22 cellular contexts compared by ENCODE assay signal in genomic region chr5:119864286-119864685, GRCh38.
"Had no signal": no experiment of that assay in that cellular context is flagged by ENCODE, and none has a peak within 500 bp of the region (broad histone marks: within the 10 kb centered on the region; RNA-seq: fewer than 3 reads in every experiment).

No MANE protein-coding gene starts in this region.

- H3K4me1 ChIP-seq: esophagus muscularis mucosa, gastrocnemius medialis, psoas muscle, sigmoid colon, spleen, thyroid gland, vagina had no signal

- H3K36me3 Mint-ChIP-seq: memory B cell; natural killer cell; stimulated activated naive B cell treated with anti-CD40 and anti-IgM and Interleukin-4, amounts not matched to agents 10 μg/mL and 1 μg/mL and 100 μg/mL, for 72 hours had no signal

- H3K9me3 ChIP-seq: gastrocnemius medialis, ovary, psoas muscle, thyroid gland, vagina had no signal

- H3K4me3 ChIP-seq: esophagus muscularis mucosa, gastrocnemius medialis, lung, ovary, psoas muscle, sigmoid colon, spleen, thyroid gland, vagina had no signal

- H3K4me1 Mint-ChIP-seq: memory B cell; natural killer cell; stimulated activated naive B cell treated with anti-CD40 and anti-IgM and Interleukin-4, amounts not matched to agents 10 μg/mL and 1 μg/mL and 100 μg/mL, for 72 hours; stimulated activated naive CD8-positive, alpha-beta T cell treated with anti-CD3 and anti-CD28 coated beads, Interleukin-15, amount 100 ng/mL, for 72 hours had no signal

- H3K27me3 Mint-ChIP-seq: memory B cell; stimulated activated naive B cell treated with anti-CD40 and anti-IgM and Interleukin-4, amounts not matched to agents 10 μg/mL and 1 μg/mL and 100 μg/mL, for 72 hours; stimulated activated naive CD8-positive, alpha-beta T cell treated with anti-CD3 and anti-CD28 coated beads, Interleukin-15, amount 100 ng/mL, for 72 hours had no signal

- ATAC-seq: gastrocnemius medialis; left lobe of liver; natural killer cell; psoas muscle; right cardiac atrium; stimulated activated naive B cell treated with anti-CD40 and anti-IgM and Interleukin-4, amounts not matched to agents 10 μg/mL and 1 μg/mL and 100 μg/mL, for 72 hours; stimulated activated naive CD8-positive, alpha-beta T cell treated with anti-CD3 and anti-CD28 coated beads, Interleukin-15, amount 100 ng/mL, for 72 hours had no signal

- FAIRE-seq: endothelial cell of umbilical vein, keratinocyte had no signal

- H3K27me3 ChIP-seq: esophagus muscularis mucosa, gastrocnemius medialis, ovary, sigmoid colon, spleen, thyroid gland, vagina had no signal

- H3K36me3 ChIP-seq: esophagus muscularis mucosa, gastrocnemius medialis, ovary, sigmoid colon, spleen, thyroid gland, vagina had no signal

- H3K4me3 Mint-ChIP-seq: memory B cell; natural killer cell; stimulated activated naive B cell treated with anti-CD40 and anti-IgM and Interleukin-4, amounts not matched to agents 10 μg/mL and 1 μg/mL and 100 μg/mL, for 72 hours; stimulated activated naive CD8-positive, alpha-beta T cell treated with anti-CD3 and anti-CD28 coated beads, Interleukin-15, amount 100 ng/mL, for 72 hours had no signal

- DNase-seq: cortex of kidney; gastrocnemius medialis; head of caudate nucleus; natural killer cell; occipital lobe; ovary; posterior cingulate gyrus; psoas muscle; right cardiac atrium; sigmoid colon; spleen; stimulated activated naive B cell treated with anti-CD40 and anti-IgM and Interleukin-4, amounts not matched to agents 10 μg/mL and 1 μg/mL and 100 μg/mL, for 72 hours; stimulated activated naive CD8-positive, alpha-beta T cell treated with anti-CD3 and anti-CD28 coated beads, Interleukin-15, amount 100 ng/mL, for 72 hours; thyroid gland; trophoblast cell had no signal

- H3K27ac ChIP-seq: esophagus muscularis mucosa, gastrocnemius medialis, ovary, psoas muscle, sigmoid colon, spleen, thyroid gland, vagina had no signal

- H3K27ac Mint-ChIP-seq: memory B cell; natural killer cell; stimulated activated naive B cell treated with anti-CD40 and anti-IgM and Interleukin-4, amounts not matched to agents 10 μg/mL and 1 μg/mL and 100 μg/mL, for 72 hours; stimulated activated naive CD8-positive, alpha-beta T cell treated with anti-CD3 and anti-CD28 coated beads, Interleukin-15, amount 100 ng/mL, for 72 hours had no signal
